ENCODE assay signal across 8 cellular contexts in the genomic region with DNA sequence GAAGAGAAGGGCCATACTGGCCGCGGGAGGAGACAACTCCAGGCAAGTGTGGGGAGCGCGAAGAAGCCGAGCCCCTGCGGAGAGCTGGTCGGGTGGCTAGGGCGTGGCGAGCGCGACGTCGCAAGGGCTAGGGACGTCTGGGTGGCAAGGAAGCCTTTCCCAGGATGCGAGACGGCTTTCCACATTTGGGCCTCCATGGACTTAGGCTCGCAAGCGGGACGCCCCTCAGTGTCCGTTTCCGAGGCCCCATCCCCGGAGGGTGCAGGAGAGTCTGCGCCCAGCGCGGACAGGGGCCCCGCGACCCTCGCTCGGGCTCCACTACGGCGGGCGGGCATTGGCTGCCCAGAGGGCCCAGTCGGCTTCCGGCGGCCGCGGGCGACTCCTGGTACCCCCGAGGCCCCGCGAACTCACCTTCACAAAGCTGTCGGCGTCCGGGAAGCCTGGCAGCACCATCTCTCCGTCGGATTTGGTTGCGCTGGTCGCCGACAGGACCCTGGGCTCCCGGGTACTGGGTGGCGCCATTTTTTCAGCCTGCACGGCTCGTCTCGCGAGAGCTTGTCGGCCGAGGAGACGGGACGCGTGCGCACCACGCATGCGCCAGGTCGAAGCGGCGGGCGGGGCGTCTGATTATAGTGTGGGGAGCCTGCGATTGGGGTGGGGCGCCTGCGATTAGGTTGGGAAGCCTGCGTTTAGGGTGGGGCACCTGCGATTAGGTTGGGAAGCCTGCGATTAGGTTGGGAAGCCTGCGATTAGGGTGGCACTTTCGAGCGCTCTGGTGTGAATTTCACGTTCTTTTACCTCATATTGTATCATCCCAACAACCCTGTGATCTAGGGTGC. TPM values are rescaled to one million over a fixed set of nuclear protein-coding genes. Genes with fewer than 3 reads are reported as not detected.
DNase-seq lines count a peak whose midpoint lies in the region; ATAC-seq lines count a peak whose summit lies in the region.

A gene (minus strand): TSS at position 560 of the 839 bp plus-strand sequence. CDS start 38 bp downstream, at position 522.

- no peak within 1 kb of the TSS for H2BK120ac ChIP-seq in mesendoderm (ENCODE audit: low read depth, low read length)

- H3K4me2 ChIP-seq in mesendoderm (ENCODE audit: low read length) = peak within 1 kb of the TSS; percentile 39

- H3K79me1 ChIP-seq in mesendoderm (ENCODE audit: low read length) = peaks cover 6% of the 10 kb centered on the region

- WGBS in mesendoderm (ENCODE audit: extremely low coverage, insufficient coverage, low lambda C conversion rate) = no CpG with 5 or more reads among the region's 78 CpGs

- H3K27me3 ChIP-seq in endocrine pancreas (ENCODE audit: control insufficient read depth, insufficient read depth, low read length) = no peaks in the 10 kb centered on the region
- H3K27me3 ChIP-seq in mesendoderm (ENCODE audit: insufficient read depth, low read length, poor library complexity) = no peaks in the 10 kb centered on the region

- peaks cover 15% of the 10 kb centered on the region for H3K79me2 ChIP-seq in mesendoderm (ENCODE audit: control insufficient read depth, insufficient read depth, low read length)

- peak within 1 kb of the TSS; percentile 78 for H3K18ac ChIP-seq in mesendoderm (ENCODE audit: low read length)

- peak; percentile 88 for ATAC-seq in GM21367 (IDR thresholded peaks at IDR 0.05; ENCODE audit: unreplicated experiment)

- no peak within 1 kb of the TSS for H4K5ac ChIP-seq in mesendoderm (ENCODE audit: low read length)

- DNase-seq in CMK (ENCODE audit: low read depth) (peak; percentile 91), HUDEP-2 (lab: John Stamatoyannopoulos, UW; ENCODE audit: unreplicated experiment in 76 of 76) (peak in 75 of 76 experiments; percentile 27 to 95 (median 88)), NOMO-1 treated with dmso at 0.1 percent for 144 hours (lab: John Stamatoyannopoulos, UW; ENCODE audit: unreplicated experiment) (peak; percentile 80), mesendoderm (peak; percentile 93)
- DNase-seq in activated CD8-positive, alpha-beta memory T cell treated with anti-CD3 and anti-CD28 coated beads, Interleukin-2, amount 50 U/mL, for 1 hour (ENCODE audit: extremely low read depth) = peak; percentile 83
- peak; percentile 93 for DNase-seq in stimulated activated CD8-positive, alpha-beta memory T cell treated with anti-CD3 and anti-CD28 coated beads, Interleukin-12 subunit alpha, Interleukin-12 subunit beta, amount 100 ng/mL, for 4 hours (ENCODE audit: low read depth)

- H3K56ac ChIP-seq in mesendoderm (ENCODE audit: low read length) = peak within 1 kb of the TSS; percentile 98

- H3K9me3 ChIP-seq in endocrine pancreas (ENCODE audit: control insufficient read depth, low read length) = no peaks in the 10 kb centered on the region

- H2BK5ac ChIP-seq in mesendoderm (ENCODE audit: low read length) = peak within 1 kb of the TSS; percentile 59

- H2BK15ac ChIP-seq in mesendoderm (replicated peaks; ENCODE audit: low read depth) = no peak within 1 kb of the TSS

- no peaks in the 10 kb centered on the region for H3K36me3 ChIP-seq in endocrine pancreas (ENCODE audit: control insufficient read depth, insufficient read depth, low read length)
- H3K36me3 ChIP-seq in mesendoderm (ENCODE audit: control insufficient read depth, insufficient read depth, low read length) = peaks cover 3% of the 10 kb centered on the region

- H3K23ac ChIP-seq in mesendoderm (ENCODE audit: low read length) = peak within 1 kb of the TSS; percentile 50

- H3K4me3 ChIP-seq in endocrine pancreas (ENCODE audit: control insufficient read depth, insufficient read depth, low read length) (peak within 1 kb of the TSS; percentile 95), mesendoderm (ENCODE audit: low read length) (peak within 1 kb of the TSS; percentile 99)

- H3K27ac ChIP-seq in mesendoderm (ENCODE audit: low read depth, low read length) = peak within 1 kb of the TSS; percentile 58

- H3K4ac ChIP-seq in mesendoderm (ENCODE audit: low read depth, low read length) = peak within 1 kb of the TSS; percentile 88

- peak within 1 kb of the TSS; percentile 81 for H4K8ac ChIP-seq in mesendoderm (ENCODE audit: low read depth, low read length)

- H3K4me1 ChIP-seq in endocrine pancreas (ENCODE audit: control insufficient read depth, insufficient read depth, low read length) = peaks cover 11% of the 10 kb centered on the region
- no peaks in the 10 kb centered on the region for H3K4me1 ChIP-seq in mesendoderm (ENCODE audit: control insufficient read depth, low read depth, low read length)

- no peak within 1 kb of the TSS for H2AK5ac ChIP-seq in mesendoderm (ENCODE audit: low read length)

- peak within 1 kb of the TSS; percentile 98 for H3K9ac ChIP-seq in endocrine pancreas (ENCODE audit: control insufficient read depth, insufficient read depth, low read length)
- H3K9ac ChIP-seq in mesendoderm (ENCODE audit: low read length) = peak within 1 kb of the TSS; percentile 99

RNA-seq across cellular contexts. Expression of the gene that starts here (rescaled TPM):
- polyA plus RNA-seq in mesendoderm (2013, experiment 1 of 2) = 70.8 TPM
- 71.5 TPM for polyA plus RNA-seq in mesendoderm (2013, experiment 2 of 2)

Comparison
In these comparisons a context has a peak if more than half of its experiments do, and no peak if none do; other contexts are left out.
1. Peak in every context shown above with its lines: DNase-seq, ATAC-seq, H3K4me3 ChIP-seq and H3K27ac ChIP-seq.